1 cellular context compared by ENCODE assay signal in the genomic region with DNA sequence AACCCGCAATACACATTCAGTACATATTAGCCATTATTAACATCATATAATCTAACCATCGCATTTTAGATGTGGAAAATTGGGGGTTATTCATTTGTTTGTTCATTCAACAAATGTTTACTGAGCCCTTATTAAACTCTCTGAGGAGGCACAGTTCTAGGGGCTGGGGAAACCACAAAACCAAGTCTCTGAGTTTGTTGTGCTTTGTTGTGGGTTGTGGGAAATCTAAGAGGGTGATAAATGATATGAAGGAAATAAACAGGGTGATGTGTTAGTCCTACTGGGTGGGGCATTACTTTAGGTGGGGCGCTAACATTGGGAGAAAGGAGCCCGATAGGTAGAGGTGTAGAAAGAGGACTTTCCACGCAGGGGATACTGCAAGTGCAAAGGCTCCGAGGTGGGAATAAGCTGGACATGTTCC.
TF ChIP-seq lines count a peak whose summit lies in the region.

No MANE protein-coding gene starts in this region.

TF ChIP-seq in K562, 482 proteins besides CTCF, POLR2A, EP300 and RAD21 (continued from another document):
- TF ChIP-seq POLR3A (IDR thresholded peaks at IDR 0.05; ENCODE audit: borderline replicate concordance, extremely low read depth, insufficient read depth, insufficient read length) (no peak), RAD51 (IDR thresholded peaks at IDR 0.05; ENCODE audit: borderline replicate concordance, low read depth) (no peak), MTA3 (IDR thresholded peaks at IDR 0.05; ENCODE audit: borderline replicate concordance) (no peak), GATAD2B (IDR thresholded peaks at IDR 0.05; ENCODE audit: borderline replicate concordance) (no peak), HDAC3 (IDR thresholded peaks at IDR 0.05; ENCODE audit: borderline replicate concordance, partially characterized antibody) (no peak), SIX5 (IDR thresholded peaks at IDR 0.05; ENCODE audit: borderline replicate concordance in 1 of 2, insufficient read depth in 1 of 2, low read depth in 1 of 2, low read length in 2 of 2) (no peak), ELF1 (tag; IDR thresholded peaks at IDR 0.05) (no peak), ZNF445 (CRISPR knock-in tag; IDR thresholded peaks at IDR 0.05; ENCODE audit: low read depth) (no peak), HDAC8 (tag; IDR thresholded peaks at IDR 0.05) (no peak)
- TF ChIP-seq, protein P1, sequence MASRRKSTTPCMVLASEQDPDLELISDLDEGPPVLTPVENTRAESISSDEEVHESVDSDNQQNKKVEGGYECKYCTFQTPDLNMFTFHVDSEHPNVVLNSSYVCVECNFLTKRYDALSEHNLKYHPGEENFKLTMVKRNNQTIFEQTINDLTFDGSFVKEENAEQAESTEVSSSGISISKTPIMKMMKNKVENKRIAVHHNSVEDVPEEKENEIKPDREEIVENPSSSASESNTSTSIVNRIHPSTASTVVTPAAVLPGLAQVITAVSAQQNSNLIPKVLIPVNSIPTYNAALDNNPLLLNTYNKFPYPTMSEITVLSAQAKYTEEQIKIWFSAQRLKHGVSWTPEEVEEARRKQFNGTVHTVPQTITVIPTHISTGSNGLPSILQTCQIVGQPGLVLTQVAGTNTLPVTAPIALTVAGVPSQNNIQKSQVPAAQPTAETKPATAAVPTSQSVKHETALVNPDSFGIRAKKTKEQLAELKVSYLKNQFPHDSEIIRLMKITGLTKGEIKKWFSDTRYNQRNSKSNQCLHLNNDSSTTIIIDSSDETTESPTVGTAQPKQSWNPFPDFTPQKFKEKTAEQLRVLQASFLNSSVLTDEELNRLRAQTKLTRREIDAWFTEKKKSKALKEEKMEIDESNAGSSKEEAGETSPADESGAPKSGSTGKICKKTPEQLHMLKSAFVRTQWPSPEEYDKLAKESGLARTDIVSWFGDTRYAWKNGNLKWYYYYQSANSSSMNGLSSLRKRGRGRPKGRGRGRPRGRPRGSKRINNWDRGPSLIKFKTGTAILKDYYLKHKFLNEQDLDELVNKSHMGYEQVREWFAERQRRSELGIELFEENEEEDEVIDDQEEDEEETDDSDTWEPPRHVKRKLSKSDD (conservative IDR thresholded peaks at IDR 0.05; ENCODE audit: low read length) = no peak
- TF ChIP-seq, protein P2, sequence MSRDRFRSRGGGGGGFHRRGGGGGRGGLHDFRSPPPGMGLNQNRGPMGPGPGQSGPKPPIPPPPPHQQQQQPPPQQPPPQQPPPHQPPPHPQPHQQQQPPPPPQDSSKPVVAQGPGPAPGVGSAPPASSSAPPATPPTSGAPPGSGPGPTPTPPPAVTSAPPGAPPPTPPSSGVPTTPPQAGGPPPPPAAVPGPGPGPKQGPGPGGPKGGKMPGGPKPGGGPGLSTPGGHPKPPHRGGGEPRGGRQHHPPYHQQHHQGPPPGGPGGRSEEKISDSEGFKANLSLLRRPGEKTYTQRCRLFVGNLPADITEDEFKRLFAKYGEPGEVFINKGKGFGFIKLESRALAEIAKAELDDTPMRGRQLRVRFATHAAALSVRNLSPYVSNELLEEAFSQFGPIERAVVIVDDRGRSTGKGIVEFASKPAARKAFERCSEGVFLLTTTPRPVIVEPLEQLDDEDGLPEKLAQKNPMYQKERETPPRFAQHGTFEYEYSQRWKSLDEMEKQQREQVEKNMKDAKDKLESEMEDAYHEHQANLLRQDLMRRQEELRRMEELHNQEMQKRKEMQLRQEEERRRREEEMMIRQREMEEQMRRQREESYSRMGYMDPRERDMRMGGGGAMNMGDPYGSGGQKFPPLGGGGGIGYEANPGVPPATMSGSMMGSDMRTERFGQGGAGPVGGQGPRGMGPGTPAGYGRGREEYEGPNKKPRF (IDR thresholded peaks at IDR 0.05; ENCODE audit: low read depth, low read length) = no peak
TF ChIP-seq in K562: peak in this region for 0.
